12 cellular contexts compared by ENCODE assay signal in genomic region chr17:48587276-48588073, GRCh38. TPM values are rescaled to one million over a fixed set of nuclear protein-coding genes. Genes with fewer than 3 reads are reported as not detected.
A peak's percentile ranks its signal among the peaks of the same experiment; 100 is the strongest.
DNase-seq lines count a peak whose midpoint lies in the region; ATAC-seq and TF ChIP-seq lines count a peak whose summit lies in the region.
"Had no signal": no experiment of that assay in that cellular context is flagged by ENCODE, and none has a peak within 500 bp of the region (broad histone marks: within the 10 kb centered on the region; RNA-seq: fewer than 3 reads in every experiment).

No MANE protein-coding gene starts in this region.

- ATAC-seq in natural killer cell treated with Interleukin-12 subunit alpha and Interleukin-12 subunit beta and Interleukin-15 and Interleukin-18, amount 100 ng/mL, for 72 hours: no peak

- peak overlapping the region in 5 of 8 donors; percentile 29 to 61 (median 36) for H3K4me3 Mint-ChIP-seq in CD4-positive, alpha-beta memory T cell
- H3K4me3 Mint-ChIP-seq in natural killer cell treated with Interleukin-12 subunit alpha and Interleukin-12 subunit beta and Interleukin-15 and Interleukin-18, amount 100 ng/mL, for 72 hours: peak overlapping the region; percentile 31
- H3K4me3 Mint-ChIP-seq: memory B cell had no signal

- H3K4me3 ChIP-seq in CD4-positive, alpha-beta memory T cell (ENCODE audit: low read length in 2 of 2): no peak overlapping the region
- H3K4me3 ChIP-seq in ascending aorta: no peak overlapping the region
- H3K4me3 ChIP-seq in MG63: no peak overlapping the region

- H3K27me3 ChIP-seq in CD4-positive, alpha-beta memory T cell (ENCODE audit: insufficient read depth, low read length): peaks cover 29% of the 10 kb centered on the region
- no peaks in the 10 kb centered on the region for H3K27me3 ChIP-seq in ascending aorta
- no peaks in the 10 kb centered on the region for H3K27me3 ChIP-seq in MG63

- H3K36me3 ChIP-seq in CD4-positive, alpha-beta memory T cell (ENCODE audit: insufficient read depth, low read length): no peaks in the 10 kb centered on the region
- H3K36me3 ChIP-seq in ascending aorta: no peaks in the 10 kb centered on the region
- peaks cover 13% of the 10 kb centered on the region for H3K36me3 ChIP-seq in MG63

- H3K4me1 ChIP-seq in CD4-positive, alpha-beta memory T cell (ENCODE audit: insufficient read depth, low read length): peaks cover 27% of the 10 kb centered on the region
- peaks cover 0 to 29% of the 10 kb centered on the region in 2 donors for H3K4me1 ChIP-seq in ascending aorta

- peaks cover 50 to 69% of the 10 kb centered on the region in 2 donors for H3K27me3 Mint-ChIP-seq in CD4-positive, alpha-beta memory T cell
- peaks cover 24 to 57% of the 10 kb centered on the region in 2 donors for H3K27me3 Mint-ChIP-seq in natural killer cell treated with Interleukin-12 subunit alpha and Interleukin-12 subunit beta and Interleukin-15 and Interleukin-18, amount 100 ng/mL, for 72 hours

- POLR2A ChIA-PET in CD4-positive, alpha-beta memory T cell (lab: Charles Lee; ENCODE audit: partially characterized antibody): interaction anchor here (1.2 to 2.3 kb wide), 4 partner anchors 9 to 253 kb away, joined by 3 to 6 read pairs (median 4); partner anchors contain the start of gene HOXB4

- H3K27ac Mint-ChIP-seq in CD4-positive, alpha-beta memory T cell: peak overlapping the region in 2 of 7 donors; percentile 2 to 55
- H3K27ac Mint-ChIP-seq in natural killer cell treated with Interleukin-12 subunit alpha and Interleukin-12 subunit beta and Interleukin-15 and Interleukin-18, amount 100 ng/mL, for 72 hours: no peak overlapping the region
- H3K27ac Mint-ChIP-seq: activated naive CD8-positive, alpha-beta T cell; memory B cell had no signal

- H3K4me1 Mint-ChIP-seq in CD4-positive, alpha-beta memory T cell: peaks cover 10 to 41% (median 29%) of the 10 kb centered on the region in 4 donors
- peaks cover 34 to 37% of the 10 kb centered on the region in 2 donors for H3K4me1 Mint-ChIP-seq in natural killer cell treated with Interleukin-12 subunit alpha and Interleukin-12 subunit beta and Interleukin-15 and Interleukin-18, amount 100 ng/mL, for 72 hours (ENCODE audit: low read depth in 2 of 2)

- intact Hi-C loops in CD4-positive, alpha-beta memory T cell (cut with micrococcal nuclease): no loop called here
- intact Hi-C loops in ascending aorta (cut with DNase I): no loop called here

- peaks cover 0 to 5% of the 10 kb centered on the region in 2 donors for H3K36me3 Mint-ChIP-seq in CD4-positive, alpha-beta memory T cell
- H3K36me3 Mint-ChIP-seq in natural killer cell treated with Interleukin-12 subunit alpha and Interleukin-12 subunit beta and Interleukin-15 and Interleukin-18, amount 100 ng/mL, for 72 hours: no peaks in the 10 kb centered on the region
- H3K36me3 Mint-ChIP-seq: activated naive CD8-positive, alpha-beta T cell; memory B cell had no signal

- CTCF ChIA-PET in CD4-positive, alpha-beta memory T cell (lab: Charles Lee; ENCODE audit: partially characterized antibody): interaction anchor here (0.8 to 2.6 kb wide), 10 partner anchors 26 to 562 kb away, joined by 3 to 11 read pairs (median 4); no protein-coding TSS in a partner anchor

- H3K9me3 ChIP-seq in CD4-positive, alpha-beta memory T cell (ENCODE audit: control insufficient read depth in 1 of 2, low read length in 2 of 2): no peaks in the 10 kb centered on the region
- no peaks in the 10 kb centered on the region for H3K9me3 ChIP-seq in ascending aorta
- H3K9me3 ChIP-seq in MG63: no peaks in the 10 kb centered on the region

- no peak for DNase-seq in CD4-positive, alpha-beta memory T cell
- peak; percentile 29 for DNase-seq in MV-4-11 (lab: John Stamatoyannopoulos, UW)
- DNase-seq in ascending aorta (ENCODE audit: low spot score in 2 of 2): no peak
- no peak for DNase-seq in natural killer cell treated with Interleukin-12 subunit alpha and Interleukin-12 subunit beta and Interleukin-15 and Interleukin-18, amount 100 ng/mL, for 72 hours (ENCODE audit: low spot score)
- DNase-seq in AG20443 (ENCODE audit: low spot score): no peak
- DNase-seq in MG63: no peak
- no peak for DNase-seq in NOMO-1 treated with DMSO at 0.1 percent for 48 hours (lab: John Stamatoyannopoulos, UW; ENCODE audit: unreplicated experiment)
- DNase-seq in stimulated activated CD4-positive, alpha-beta T cell treated with anti-CD3 and anti-CD28 coated beads, Interleukin-15, amount 100 ng/mL, for 24 hours: no peak
- DNase-seq: NCI-H1105; stimulated activated CD4-positive, alpha-beta T cell treated with anti-CD3 and anti-CD28 coated beads, Interleukin-1b, Interleukin-23, amount 100 ng/mL, for 48 hours had no signal

- no peak overlapping the region for H3K27ac ChIP-seq in CD4-positive, alpha-beta memory T cell (ENCODE audit: low read depth, low read length)
- H3K27ac ChIP-seq in ascending aorta: peak overlapping the region; percentile 22 to 33

- peaks cover 0 to 2% (median 0%) of the 10 kb centered on the region in 8 donors for H3K9me3 Mint-ChIP-seq in CD4-positive, alpha-beta memory T cell
- no peaks in the 10 kb centered on the region for H3K9me3 Mint-ChIP-seq in natural killer cell treated with Interleukin-12 subunit alpha and Interleukin-12 subunit beta and Interleukin-15 and Interleukin-18, amount 100 ng/mL, for 72 hours
- H3K9me3 Mint-ChIP-seq: memory B cell had no signal

- TF ChIP-seq CTCF in ascending aorta (IDR thresholded peaks at IDR 0.05): no peak

RNA-seq across cellular contexts. Expression of gene HOXB3, which starts 2.6 kb away (rescaled TPM):
- 10 to 100 TPM; 11.2 to 14.5 TPM for total RNA-seq in CD4-positive, alpha-beta memory T cell
- under 1 TPM in 1 of 2 donors, not detected in 1; 0.10 TPM for polyA plus RNA-seq in CD4-positive, alpha-beta memory T cell
- total RNA-seq in ascending aorta: 19.3 TPM
- 10 to 100 TPM in 1 of 2 donors, 1 to 10 TPM in 1; 9.0 to 15.4 TPM for total RNA-seq in natural killer cell treated with Interleukin-12 subunit alpha and Interleukin-12 subunit beta and Interleukin-15 and Interleukin-18, amount 100 ng/mL, for 72 hours
- total RNA-seq in MG63 (2014; rRNA removed; shearing (Covaris generic); ENCODE audit: low replicate concordance): 2.1 and 4.6 TPM in 2 replicates

RNA-seq across cellular contexts. Expression of gene HOXB5, which starts 6.1 kb away (rescaled TPM):
- total RNA-seq in CD4-positive, alpha-beta memory T cell: not detected
- polyA plus RNA-seq in CD4-positive, alpha-beta memory T cell: not detected
- total RNA-seq in ascending aorta: 0.53 TPM
- total RNA-seq in natural killer cell treated with Interleukin-12 subunit alpha and Interleukin-12 subunit beta and Interleukin-15 and Interleukin-18, amount 100 ng/mL, for 72 hours: under 1 TPM in 1 of 2 donors, not detected in 1; 0.70 TPM
- not detected in 2 replicates for total RNA-seq in MG63 (2014; rRNA removed; shearing (Covaris generic); ENCODE audit: low replicate concordance)

RNA-seq across cellular contexts. Expression of gene HOXB4, which starts 9.3 kb away (rescaled TPM):
- 1 to 10 TPM; 3.1 to 4.5 TPM for total RNA-seq in CD4-positive, alpha-beta memory T cell
- polyA plus RNA-seq in CD4-positive, alpha-beta memory T cell: under 1 TPM; 0.11 to 0.13 TPM
- 20.4 TPM for total RNA-seq in ascending aorta
- 1 to 10 TPM; 6.9 to 8.2 TPM for total RNA-seq in natural killer cell treated with Interleukin-12 subunit alpha and Interleukin-12 subunit beta and Interleukin-15 and Interleukin-18, amount 100 ng/mL, for 72 hours
- total RNA-seq in MG63 (2014; rRNA removed; shearing (Covaris generic); ENCODE audit: low replicate concordance): 0.86 and 4.2 TPM in 2 replicates

RNA-seq across cellular contexts. Expression of gene HOXB6, which starts 17.3 kb away (rescaled TPM):
- total RNA-seq in CD4-positive, alpha-beta memory T cell: under 1 TPM in 1 of 2 experiments, not detected in 1; 0.38 TPM
- polyA plus RNA-seq in CD4-positive, alpha-beta memory T cell: not detected
- 5.1 TPM for total RNA-seq in ascending aorta
- 1 to 10 TPM; 1.9 to 2.2 TPM for total RNA-seq in natural killer cell treated with Interleukin-12 subunit alpha and Interleukin-12 subunit beta and Interleukin-15 and Interleukin-18, amount 100 ng/mL, for 72 hours
- total RNA-seq in MG63 (2014; rRNA removed; shearing (Covaris generic); ENCODE audit: low replicate concordance): 7.0 and 7.7 TPM in 2 replicates

RNA-seq across cellular contexts. Expression of gene HOXB7, which starts 23.3 kb away (rescaled TPM):
- under 1 TPM in 1 of 2 experiments, not detected in 1; 0.25 TPM for total RNA-seq in CD4-positive, alpha-beta memory T cell
- polyA plus RNA-seq in CD4-positive, alpha-beta memory T cell: 1 to 10 TPM in 1 of 2 donors, under 1 TPM in 1; 0.23 to 1.3 TPM
- total RNA-seq in ascending aorta: 15.0 TPM
- 1 to 10 TPM; 1.1 to 2.7 TPM for total RNA-seq in natural killer cell treated with Interleukin-12 subunit alpha and Interleukin-12 subunit beta and Interleukin-15 and Interleukin-18, amount 100 ng/mL, for 72 hours
- total RNA-seq in MG63 (2014; rRNA removed; shearing (Covaris generic); ENCODE audit: low replicate concordance): 9.8 and 30.6 TPM in 2 replicates
